In genomic region chr15:82393671-82394070, GRCh38 we compare ENCODE assay signal across 19 cellular contexts. TPM values are rescaled to one million over a fixed set of nuclear protein-coding genes. Genes with fewer than 3 reads are reported as not detected.
DNase-seq lines count a peak whose midpoint lies in the region; TF ChIP-seq lines count a peak whose summit lies in the region.
"Had no signal": no experiment of that assay in that cellular context is flagged by ENCODE, and none has a peak within 500 bp of the region (broad histone marks: within the 10 kb centered on the region; RNA-seq: fewer than 3 reads in every experiment).

No MANE protein-coding gene starts in this region.

- H3F3A ChIP-seq in GM23248 (ENCODE audit: insufficient read depth) = no peaks in the 10 kb centered on the region

- H3K9ac ChIP-seq in GM23248 = no peak overlapping the region
- H3K9ac ChIP-seq: parathyroid adenoma had no signal

- H3K9me2 ChIP-seq in GM23248 (ENCODE audit: insufficient read depth) = no peaks in the 10 kb centered on the region

- H3K79me2 ChIP-seq in GM23248 (ENCODE audit: insufficient read depth) = no peaks in the 10 kb centered on the region; the same call in 1 of the 2 replicates
- H3K79me2 ChIP-seq: parathyroid adenoma had no signal

- no peak for TF ChIP-seq POLR2A in vagina (IDR thresholded peaks at IDR 0.05)

- H3K4me2 ChIP-seq in GM23248 (ENCODE audit: unreplicated experiment) = peak overlapping the region; percentile 14
- H3K4me2 ChIP-seq: PC-9 had no signal

- H3K27ac ChIP-seq in GM23248 (no peak overlapping the region), vagina (no peak overlapping the region)
- H3K27ac ChIP-seq: breast epithelium, left lung, parathyroid adenoma, PC-9, suprapubic skin had no signal

- no peaks in the 10 kb centered on the region for H3K36me3 ChIP-seq in GM23248 (ENCODE audit: low read depth)
- H3K36me3 ChIP-seq in vagina = no peaks in the 10 kb centered on the region
- H3K36me3 ChIP-seq: BE2C, breast epithelium, left lung, suprapubic skin had no signal

- H3K9me3 ChIP-seq in GM23248 (ENCODE audit: low read depth) = no peaks in the 10 kb centered on the region
- no peaks in the 10 kb centered on the region for H3K9me3 ChIP-seq in vagina
- H3K9me3 ChIP-seq: BE2C, breast epithelium, left lung, suprapubic skin had no signal

- no peak overlapping the region for H3K4me3 ChIP-seq in GM23248
- no peak overlapping the region for H3K4me3 ChIP-seq in vagina
- H3K4me3 ChIP-seq: breast epithelium, left lung, PC-9, suprapubic skin had no signal

- intact Hi-C loops in vagina (cut with DNase I) = no loop called here

- no peaks in the 10 kb centered on the region for H4K20me1 ChIP-seq in GM23248 (ENCODE audit: insufficient read depth)

- in situ Hi-C loops in GM23248 (cut with MboI) = no loop called here

- H3K4me1 ChIP-seq in GM23248 (ENCODE audit: insufficient read depth) = peaks cover 11% of the 10 kb centered on the region
- no peaks in the 10 kb centered on the region for H3K4me1 ChIP-seq in vagina
- H3K4me1 ChIP-seq: BE2C, breast epithelium, left lung, parathyroid adenoma, suprapubic skin had no signal

- WGBS in GM23248 (ENCODE audit: low coverage in 1 of 2, low lambda C conversion rate in 2 of 2, missing lambda C conversion rate in 2 of 2), 2 experiments = 75 to 81% methylated on average over 4 of the region's 4 CpGs

- no peak overlapping the region for H2AFZ ChIP-seq in GM23248
- H2AFZ ChIP-seq: parathyroid adenoma, PC-9 had no signal

- H3K27me3 ChIP-seq in GM23248 (replicated peaks; ENCODE audit: insufficient read depth) (no peaks in the 10 kb centered on the region), vagina (no peaks in the 10 kb centered on the region)
- H3K27me3 ChIP-seq: BE2C, breast epithelium, left lung, suprapubic skin had no signal

- TF ChIP-seq CTCF in vagina (IDR thresholded peaks at IDR 0.05) = no peak

- DNase-seq in GM23248 (peak; percentile 56), amniotic epithelial cell (ENCODE audit: low read depth) (peak; percentile 43), islet precursor cell (peak; percentile 65), Kasumi-1 (lab: John Stamatoyannopoulos, UW) (no peak), vagina (ENCODE audit: extremely low spot score in 2 of 2) (no peak), NCI-H2171 (lab: John Stamatoyannopoulos, UW) (no peak)
- DNase-seq in stimulated activated CD4-positive, alpha-beta T cell treated with anti-CD3 and anti-CD28 coated beads, Interleukin-4, amount 100 ng/mL, for 4 hours = no peak
- DNase-seq: activated CD4-positive, alpha-beta T cell treated with anti-CD3 and anti-CD28 coated beads for 4 hours; activated naive CD8-positive, alpha-beta T cell treated with anti-CD3 and anti-CD28 coated beads for 36 hours; BE2C; head of caudate nucleus; left lung; midbrain; NCI-H2081 treated with DMSO at 0.1 percent for 48 hours; NCI-H446 treated with DMSO at 0.1 percent for 48 hours; PC-9 had no signal

RNA-seq across cellular contexts. Expression of gene GOLGA6L9, which starts 35.9 kb away (rescaled TPM):
- total RNA-seq in GM23248 (2014; rRNA removed; shearing (Covaris generic)) = 0.76 and 1.1 TPM in 2 replicates
- 0.44 and 0.65 TPM in 2 replicates for polyA plus RNA-seq in GM23248 (2016; fragmentation: Nextera tagmentation; extraction: Ambion mirVana)
- total RNA-seq in vagina = 9.3 TPM

RNA-seq across cellular contexts. Expression of gene GOLGA6L10, which starts 44.4 kb away (rescaled TPM):
- under 0.01 and 0.25 TPM in 2 replicates for total RNA-seq in GM23248 (2014; rRNA removed; shearing (Covaris generic))
- polyA plus RNA-seq in GM23248 (2016; fragmentation: Nextera tagmentation; extraction: Ambion mirVana) = not detected in 2 replicates
- total RNA-seq in vagina = 3.4 TPM

Comparison
In these comparisons a context has a peak if more than half of its experiments do, and no peak if none do; other contexts are left out.
1. DNase-seq: peak in GM23248 (single experiment), amniotic epithelial cell (single experiment) and islet precursor cell (single experiment); none in stimulated activated CD4-positive, alpha-beta T cell treated with anti-CD3 and anti-CD28 coated beads, Interleukin-4, amount 100 ng/mL, for 4 hours (0 of 2), Kasumi-1 (0 of 2), vagina (0 of 2) and NCI-H2171 (single experiment).